In genomic region chr19:35595026-35595425, GRCh38 we compare ENCODE assay signal across 14 cellular contexts. TPM values are rescaled to one million over a fixed set of nuclear protein-coding genes. Genes with fewer than 3 reads are reported as not detected.
"Had no signal": no experiment of that assay in that cellular context is flagged by ENCODE, and none has a peak within 500 bp of the region (broad histone marks: within the 10 kb centered on the region; RNA-seq: fewer than 3 reads in every experiment).

No MANE protein-coding gene starts in this region.

RNA-seq across cellular contexts. Expression of gene PMIS2, which starts 9.1 kb away (rescaled TPM):
- total RNA-seq: activated B cell treated with CpG ODN at 0.5 μM for 24 hours; activated CD4-positive, alpha-beta memory T cell treated with anti-CD3 and anti-CD28 coated beads for 36 hours; activated CD4-positive, alpha-beta memory T cell treated with anti-CD3 and anti-CD28 coated beads, Interleukin-2, amount 10 ng/mL, durations not matched to agents 7 days and 5 days; activated CD4-positive, alpha-beta T cell treated with anti-CD3 and anti-CD28 coated beads for 36 hours; activated CD4-positive, alpha-beta T cell treated with anti-CD3 and anti-CD28 coated beads, Interleukin-2, amount 10 ng/mL, durations not matched to agents 24 days and 14 days; activated CD4-positive, alpha-beta T cell treated with anti-CD3 and anti-CD28 coated beads, Interleukin-2, amount 10 ng/mL, durations not matched to agents 7 days and 5 days; activated CD8-positive, alpha-beta memory T cell treated with anti-CD3 and anti-CD28 coated beads for 36 hours; activated CD8-positive, alpha-beta memory T cell treated with anti-CD3 and anti-CD28 coated beads, Interleukin-2, amount 10 ng/mL, durations not matched to agents 7 days and 5 days; activated CD8-positive, alpha-beta T cell treated with anti-CD3 and anti-CD28 coated beads for 36 hours; activated CD8-positive, alpha-beta T cell treated with anti-CD3 and anti-CD28 coated beads, Interleukin-2, amount 10 ng/mL, durations not matched to agents 7 days and 5 days; T-helper 1 cell treated with Interleukin-12 subunit alpha and Interleukin-12 subunit beta and Interleukin-4 antibody, amounts not matched to agents 30 ng/mL and 1 ng/mL, for 36 hours; T-helper 17 cell; T-helper 2 cell treated with Interferon-gamma antibody and Interleukin-4, amounts not matched to agents 100 ng/mL and 5 ng/mL, for 36 hours; WTC11 had no signal

RNA-seq across cellular contexts. Expression of gene ATP4A, which starts 31.6 kb away (rescaled TPM):
- total RNA-seq: activated B cell treated with CpG ODN at 0.5 μM for 24 hours; activated CD4-positive, alpha-beta memory T cell treated with anti-CD3 and anti-CD28 coated beads for 36 hours; activated CD4-positive, alpha-beta memory T cell treated with anti-CD3 and anti-CD28 coated beads, Interleukin-2, amount 10 ng/mL, durations not matched to agents 7 days and 5 days; activated CD4-positive, alpha-beta T cell treated with anti-CD3 and anti-CD28 coated beads for 36 hours; activated CD4-positive, alpha-beta T cell treated with anti-CD3 and anti-CD28 coated beads, Interleukin-2, amount 10 ng/mL, durations not matched to agents 24 days and 14 days; activated CD4-positive, alpha-beta T cell treated with anti-CD3 and anti-CD28 coated beads, Interleukin-2, amount 10 ng/mL, durations not matched to agents 7 days and 5 days; activated CD8-positive, alpha-beta memory T cell treated with anti-CD3 and anti-CD28 coated beads for 36 hours; activated CD8-positive, alpha-beta memory T cell treated with anti-CD3 and anti-CD28 coated beads, Interleukin-2, amount 10 ng/mL, durations not matched to agents 7 days and 5 days; activated CD8-positive, alpha-beta T cell treated with anti-CD3 and anti-CD28 coated beads for 36 hours; activated CD8-positive, alpha-beta T cell treated with anti-CD3 and anti-CD28 coated beads, Interleukin-2, amount 10 ng/mL, durations not matched to agents 7 days and 5 days; T-helper 1 cell treated with Interleukin-12 subunit alpha and Interleukin-12 subunit beta and Interleukin-4 antibody, amounts not matched to agents 30 ng/mL and 1 ng/mL, for 36 hours; T-helper 17 cell; T-helper 2 cell treated with Interferon-gamma antibody and Interleukin-4, amounts not matched to agents 100 ng/mL and 5 ng/mL, for 36 hours had no signal

RNA-seq across cellular contexts. Expression of gene ETV2, which starts 46.5 kb away (rescaled TPM):
- total RNA-seq: activated B cell treated with CpG ODN at 0.5 μM for 24 hours; T-helper 1 cell treated with Interleukin-12 subunit alpha and Interleukin-12 subunit beta and Interleukin-4 antibody, amounts not matched to agents 30 ng/mL and 1 ng/mL, for 36 hours had no signal
